ENCODE assay signal across 9 cellular contexts in genomic region chr9:16458696-16459420, GRCh38.
DNase-seq lines count a peak whose midpoint lies in the region; ATAC-seq and TF ChIP-seq lines count a peak whose summit lies in the region.
"Had no signal": no experiment of that assay in that cellular context is flagged by ENCODE, and none has a peak within 500 bp of the region (broad histone marks: within the 10 kb centered on the region; RNA-seq: fewer than 3 reads in every experiment).

No MANE protein-coding gene starts in this region.

- ATAC-seq in aorta (ENCODE audit: low FRiP score): no peak

- no peaks in the 10 kb centered on the region for H3K27me3 ChIP-seq in KMS-11 (ENCODE audit: insufficient read depth, low read depth)
- H3K27me3 ChIP-seq in transverse colon: no peaks in the 10 kb centered on the region
- no peaks in the 10 kb centered on the region for H3K27me3 ChIP-seq in aorta (ENCODE audit: control insufficient read depth in 1 of 2, insufficient read depth in 2 of 2, low read length in 1 of 2)

- peak overlapping the region; percentile 76 for H3K9ac ChIP-seq in KMS-11

- no peaks in the 10 kb centered on the region for H3K9me3 ChIP-seq in transverse colon
- H3K9me3 ChIP-seq in aorta (ENCODE audit: control insufficient read depth, low read length): no peaks in the 10 kb centered on the region

- peak overlapping the region; percentile 55 for H3K4me2 ChIP-seq in KMS-11

- no peak for TF ChIP-seq EP300 in transverse colon (IDR thresholded peaks at IDR 0.05; ENCODE audit: low read depth)

- H2AFZ ChIP-seq in KMS-11 (ENCODE audit: low read depth): peak overlapping the region; percentile 68

- peak overlapping the region; percentile 95 for H3K27ac ChIP-seq in KMS-11
- peak overlapping the region in 3 of 4 donors; percentile 25 to 34 (median 29) for H3K27ac ChIP-seq in transverse colon
- no peak overlapping the region for H3K27ac ChIP-seq in aorta (ENCODE audit: low read depth in 1 of 2, low read length in 2 of 2)

- intact Hi-C loops in transverse colon (cut with DNase I; ENCODE audit: low total_unique reads): no loop called here
- intact Hi-C loops in aorta (cut with DNase I): no loop called here

- TF ChIP-seq POLR2A in transverse colon (IDR thresholded peaks at IDR 0.05): no peak

- peaks cover 76% of the 10 kb centered on the region for H3K4me1 ChIP-seq in KMS-11 (ENCODE audit: low read depth, poor library complexity, severe bottlenecking)
- H3K4me1 ChIP-seq in transverse colon: peaks cover 0 to 24% (median 0%) of the 10 kb centered on the region in 4 donors
- no peaks in the 10 kb centered on the region for H3K4me1 ChIP-seq in aorta (ENCODE audit: control insufficient read depth in 1 of 2, insufficient read depth in 2 of 2, low read length in 2 of 2)

- in situ Hi-C loops in transverse colon (cut with MboI; ENCODE audit: low pct_ligation_motif_present in 1 of 4, low pct_unique_long_range_greater_than_20kb in 1 of 4, low sequenced_read_pairs in 3 of 4): no loop called here

- TF ChIP-seq CTCF in KMS-11 (conservative IDR thresholded peaks at IDR 0.05; ENCODE audit: low read depth, low read length) (no peak), epithelial cell of esophagus (IDR thresholded peaks at IDR 0.05; ENCODE audit: insufficient read depth, low read depth, low read length, missing control alignments) (no peak), transverse colon (IDR thresholded peaks at IDR 0.05) (no peak)

- no peaks in the 10 kb centered on the region for H4K20me1 ChIP-seq in KMS-11 (ENCODE audit: insufficient read depth)

- WGBS in transverse colon (ENCODE audit: low coverage in 1 of 2), 2 donors: 57 to 64% methylated on average over 6 of the region's 6 CpGs
- 66 to 77% methylated on average over 6 of the region's 6 CpGs for WGBS in aorta, 2 donors

- H3K36me3 ChIP-seq in KMS-11 (ENCODE audit: insufficient read depth): no peaks in the 10 kb centered on the region
- H3K36me3 ChIP-seq in transverse colon: no peaks in the 10 kb centered on the region
- H3K36me3 ChIP-seq in aorta (ENCODE audit: control insufficient read depth in 1 of 2, insufficient read depth in 2 of 2, low read length in 1 of 2): no peaks in the 10 kb centered on the region

- DNase-seq in NCI-H2107 treated with DMSO at 0.1 percent for 48 hours (lab: John Stamatoyannopoulos, UW; ENCODE audit: unreplicated experiment): peak; percentile 33
- no peak for DNase-seq in NCI-H2107 (lab: John Stamatoyannopoulos, UW)
- peak; percentile 89 for DNase-seq in epithelial cell of esophagus (ENCODE audit: low read depth)
- DNase-seq in transverse colon: no peak
- no peak for DNase-seq in activated gamma-delta T cell treated with Interleukin-2 at 50 U/mL for 16 hours
- DNase-seq in aorta: no peak
- DNase-seq in mucosa of gallbladder (ENCODE audit: low spot score): no peak
- DNase-seq: NCI-H1105 treated with DMSO at 0.1 percent for 48 hours had no signal

- H3K4me3 ChIP-seq in KMS-11 (IDR thresholded peaks at IDR 0.05; ENCODE audit: insufficient read depth, low read depth, low read length) (no peak overlapping the region), epithelial cell of esophagus (ENCODE audit: low read length) (no peak overlapping the region), transverse colon (no peak overlapping the region), aorta (ENCODE audit: low read length in 2 of 2) (no peak overlapping the region)

- no peaks in the 10 kb centered on the region for H3K79me2 ChIP-seq in KMS-11 (ENCODE audit: insufficient read depth, low read depth)

Comparison
In these comparisons a context has a peak if more than half of its experiments do, and no peak if none do; other contexts are left out.
1. DNase-seq: peak in NCI-H2107 treated with DMSO at 0.1 percent for 48 hours (single experiment) and epithelial cell of esophagus (single experiment); none in NCI-H2107 (single experiment), transverse colon (single experiment), activated gamma-delta T cell treated with Interleukin-2 at 50 U/mL for 16 hours (single experiment), aorta (0 of 2) and mucosa of gallbladder (single experiment).
2. H3K27ac ChIP-seq: peak in KMS-11 (single experiment) and transverse colon (3 of 4); none in aorta (0 of 2).